Comparison of ENCODE assay signal across 13 cellular contexts in the genomic region with DNA sequence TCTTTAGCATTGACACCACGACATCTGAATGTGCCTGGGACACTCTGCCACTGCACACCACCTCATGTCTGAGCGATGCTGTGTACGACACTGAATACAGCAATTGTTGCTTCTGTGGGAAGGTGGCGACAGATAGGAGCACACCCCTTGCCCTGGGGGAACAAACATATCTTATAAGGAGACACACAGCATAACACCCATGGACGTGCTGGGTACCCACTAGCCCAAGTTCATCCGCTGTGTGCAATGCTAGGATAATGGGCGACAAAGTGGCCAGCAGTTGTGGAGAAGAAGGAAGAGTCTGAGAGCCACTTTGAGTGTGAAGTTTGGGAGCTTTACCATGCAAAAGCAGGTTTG.
DNase-seq lines count a peak whose midpoint lies in the region; ATAC-seq, FAIRE-seq and TF ChIP-seq lines count a peak whose summit lies in the region.
"Had no signal": no experiment of that assay in that cellular context is flagged by ENCODE, and none has a peak within 500 bp of the region (broad histone marks: within the 10 kb centered on the region; RNA-seq: fewer than 3 reads in every experiment).

No MANE protein-coding gene starts in this region.

- ATAC-seq in heart right ventricle (no peak), HG02759 (IDR thresholded peaks at IDR 0.05; ENCODE audit: unreplicated experiment) (no peak)

- intact Hi-C loops in left ventricle myocardium inferior (cut with micrococcal nuclease) (no loop called here), heart right ventricle (cut with DNase I) (loop anchor here in 7 of 10 donors (1.0 to 5.0 kb wide), 7 partner anchors 114 to 222 kb away; no protein-coding TSS in a partner anchor)

- peak; percentile 97 for FAIRE-seq in urothelium cell line (lab: Jason Lieb, UNC)

- H3K4me3 ChIP-seq in left ventricle myocardium inferior: no peak overlapping the region
- no peak overlapping the region for H3K4me3 ChIP-seq in heart right ventricle
- peak overlapping the region in 1 of 2 donors; percentile 4 for H3K4me3 ChIP-seq in esophagus (ENCODE audit: low read depth in 1 of 2, low read length in 2 of 2)
- H3K4me3 ChIP-seq: adrenal gland, breast epithelium, sigmoid colon, suprapubic skin had no signal

- 56 to 59% methylated on average over 7 of the region's 7 CpGs for WGBS in heart right ventricle, 2 donors
- WGBS in esophagus, 2 donors: 43 to 44% methylated on average over 7 of the region's 7 CpGs

- H3K4me1 ChIP-seq in left ventricle myocardium inferior (peaks cover 43% of the 10 kb centered on the region), heart right ventricle (peaks cover 0 to 36% (median 4%) of the 10 kb centered on the region in 9 donors), esophagus (ENCODE audit: control insufficient read depth in 2 of 2, insufficient read depth in 2 of 2, low read length in 1 of 2) (peaks cover 10 to 26% of the 10 kb centered on the region in 2 donors)
- H3K4me1 ChIP-seq: adrenal gland, breast epithelium had no signal

- H3K9me3 ChIP-seq in left ventricle myocardium inferior (replicated peaks) (no peaks in the 10 kb centered on the region), heart right ventricle (no peaks in the 10 kb centered on the region), esophagus (ENCODE audit: control insufficient read depth in 2 of 2, insufficient read depth in 1 of 2, low read depth in 1 of 2, low read length in 1 of 2) (no peaks in the 10 kb centered on the region)
- H3K9me3 ChIP-seq: adrenal gland, breast epithelium, sigmoid colon, suprapubic skin had no signal

- H3K36me3 ChIP-seq in left ventricle myocardium inferior (peaks cover 18% of the 10 kb centered on the region), heart right ventricle (peaks cover 0 to 93% (median 6%) of the 10 kb centered on the region in 9 donors), esophagus (ENCODE audit: control insufficient read depth in 2 of 2, insufficient read depth in 2 of 2, low read length in 1 of 2) (no peaks in the 10 kb centered on the region)
- H3K36me3 ChIP-seq: adrenal gland, breast epithelium, sigmoid colon, suprapubic skin had no signal

- POLR2A ChIA-PET in RWPE1 (lab: Yijun Ruan, JAX; ENCODE audit: low non-redundant PET): no interaction called here

- H3K27me3 ChIP-seq in left ventricle myocardium inferior (ENCODE audit: low read depth): no peaks in the 10 kb centered on the region
- no peaks in the 10 kb centered on the region for H3K27me3 ChIP-seq in heart right ventricle
- H3K27me3 ChIP-seq in esophagus (ENCODE audit: control insufficient read depth in 1 of 2, insufficient read depth in 2 of 2, low read length in 2 of 2): no peaks in the 10 kb centered on the region
- H3K27me3 ChIP-seq: adrenal gland, breast epithelium, sigmoid colon, suprapubic skin had no signal

- CTCF ChIA-PET in RWPE1 (lab: Yijun Ruan, JAX): interaction anchor here (1.0 to 2.9 kb wide), 2 partner anchors 133 to 221 kb away, joined by 5 to 10 read pairs; no protein-coding TSS in a partner anchor

- no peak for DNase-seq in left ventricle myocardium inferior
- no peak for DNase-seq in heart right ventricle
- DNase-seq in RWPE1 (ENCODE audit: low spot score): no peak
- no peak for DNase-seq in urothelium cell line (ENCODE audit: low spot score)
- no peak for DNase-seq in NCI-H774 (lab: John Stamatoyannopoulos, UW)
- no peak for DNase-seq in activated gamma-delta T cell (lab: John Stamatoyannopoulos, UW)
- DNase-seq: NCI-H524 treated with DMSO at 0.1 percent for 48 hours had no signal

- H3K27ac ChIP-seq in left ventricle myocardium inferior (replicated peaks) (peak overlapping the region; percentile 25), heart right ventricle (peak overlapping the region in 1 of 10 donors; percentile 19), RWPE1 (no peak overlapping the region), esophagus (ENCODE audit: low read depth in 2 of 2, low read length in 1 of 2) (peak overlapping the region; percentile 91 to 93)
- H3K27ac ChIP-seq: adrenal gland, breast epithelium, sigmoid colon, suprapubic skin had no signal

- no peak for TF ChIP-seq CTCF in left ventricle myocardium inferior (IDR thresholded peaks at IDR 0.05; ENCODE audit: borderline replicate concordance)
- peak in 2 of 9 donors; percentile 1 to 2 for TF ChIP-seq CTCF in heart right ventricle (IDR thresholded peaks at IDR 0.05)
- peak; percentile 18; the same call in 1 of the 2 replicates for TF ChIP-seq CTCF in RWPE1 (conservative IDR thresholded peaks at IDR 0.05; ENCODE audit: low read depth)
